22 cellular contexts compared by ENCODE assay signal in genomic region chr4:142021181-142021580, GRCh38.
DNase-seq lines count a peak whose midpoint lies in the region; ATAC-seq, FAIRE-seq and TF ChIP-seq lines count a peak whose summit lies in the region.
"Had no signal": no experiment of that assay in that cellular context is flagged by ENCODE, and none has a peak within 500 bp of the region (broad histone marks: within the 10 kb centered on the region; RNA-seq: fewer than 3 reads in every experiment).

No MANE protein-coding gene starts in this region.

- H3K27me3 ChIP-seq in astrocyte (ENCODE audit: insufficient read depth, low read length), result no peaks in the 10 kb centered on the region
- H3K27me3 ChIP-seq: BLaER1 had no signal

- TF ChIP-seq CTCF in AG10803 (conservative IDR thresholded peaks at IDR 0.05; ENCODE audit: low read length) (no peak), astrocyte (IDR thresholded peaks at IDR 0.05; ENCODE audit: insufficient read depth, low read depth, low read length) (no peak), fibroblast of the aortic adventitia (IDR thresholded peaks at IDR 0.05; ENCODE audit: insufficient read depth, low read length) (no peak)

- no peaks in the 10 kb centered on the region for H3K4me1 Mint-ChIP-seq in astrocyte (ENCODE audit: low read depth, unreplicated experiment)
- no peaks in the 10 kb centered on the region for H3K4me1 Mint-ChIP-seq in activated CD8-positive, alpha-beta T cell treated with anti-CD3 and anti-CD28 coated beads, Interleukin-2, amount 10 ng/mL, durations not matched to agents 7 days and 5 days (ENCODE audit: low read depth)
- H3K4me1 Mint-ChIP-seq: B cell had no signal

- no peaks in the 10 kb centered on the region for H3K27me3 Mint-ChIP-seq in astrocyte (ENCODE audit: low read depth, unreplicated experiment)
- H3K27me3 Mint-ChIP-seq in activated CD8-positive, alpha-beta T cell treated with anti-CD3 and anti-CD28 coated beads, Interleukin-2, amount 10 ng/mL, durations not matched to agents 7 days and 5 days (ENCODE audit: low read depth), result no peaks in the 10 kb centered on the region
- H3K27me3 Mint-ChIP-seq: B cell had no signal

- peak; percentile 63 for DNase-seq in AG10803 (ENCODE audit: low read depth)
- DNase-seq in EH (ENCODE audit: low read depth), result peak; percentile 17
- peak; percentile 26 for DNase-seq in astrocyte (ENCODE audit: low read depth)
- DNase-seq in fibroblast of the aortic adventitia (ENCODE audit: low read depth), result peak; percentile 22
- no peak for DNase-seq in iPS-NIHi11 (ENCODE audit: low spot score)
- DNase-seq in activated CD8-positive, alpha-beta T cell treated with anti-CD3 and anti-CD28 coated beads, Interleukin-2, amount 10 ng/mL, durations not matched to agents 7 days and 5 days, result no peak
- DNase-seq: Caco-2; CD4-positive, CD25-positive, alpha-beta regulatory T cell; CD8-positive, alpha-beta T cell; DMS153; DND-41; EL; GDM1; GM23248; H7; HCEC 1CT had no signal

- no peak overlapping the region for H3K4me3 ChIP-seq in AG10803 (ENCODE audit: low read length)
- H3K4me3 ChIP-seq in astrocyte (ENCODE audit: insufficient read depth, low read depth, low read length), result no peak overlapping the region
- H3K4me3 ChIP-seq in fibroblast of the aortic adventitia (ENCODE audit: low read depth, low read length), result no peak overlapping the region
- H3K4me3 ChIP-seq: BLaER1, GM12878, GM23248 had no signal

- H3K79me2 ChIP-seq in astrocyte (ENCODE audit: insufficient read depth, low read length), result no peaks in the 10 kb centered on the region

- no peak overlapping the region for H3K27ac ChIP-seq in astrocyte (ENCODE audit: low read depth, low read length)
- H3K27ac ChIP-seq: BLaER1, C4-2B, GM23248 had no signal

- no peaks in the 10 kb centered on the region for H3K36me3 ChIP-seq in astrocyte (ENCODE audit: insufficient read depth, low read length)
- H3K36me3 ChIP-seq: BLaER1 had no signal

- no peaks in the 10 kb centered on the region for H3K9me3 Mint-ChIP-seq in astrocyte (ENCODE audit: unreplicated experiment)
- no peaks in the 10 kb centered on the region for H3K9me3 Mint-ChIP-seq in activated CD8-positive, alpha-beta T cell treated with anti-CD3 and anti-CD28 coated beads, Interleukin-2, amount 10 ng/mL, durations not matched to agents 7 days and 5 days (ENCODE audit: insufficient read depth)
- H3K9me3 Mint-ChIP-seq: CD8-positive, alpha-beta T cell had no signal

- ATAC-seq in GM18870 (IDR thresholded peaks at IDR 0.05; ENCODE audit: unreplicated experiment), result no peak
- no peak for ATAC-seq in activated CD8-positive, alpha-beta T cell treated with anti-CD3 and anti-CD28 coated beads, Interleukin-2, amount 10 ng/mL, durations not matched to agents 7 days and 5 days
- ATAC-seq: CD8-positive, alpha-beta T cell; GM12878 had no signal

- no peaks in the 10 kb centered on the region for H3K4me1 ChIP-seq in astrocyte (ENCODE audit: insufficient read depth, low read length)
- H3K4me1 ChIP-seq: BLaER1, Caco-2 had no signal

- no peaks in the 10 kb centered on the region for H3K9me3 ChIP-seq in astrocyte (ENCODE audit: insufficient read depth, low read depth, low read length)
- H3K9me3 ChIP-seq: BLaER1, Caco-2 had no signal

- H3K4me3 Mint-ChIP-seq in astrocyte (ENCODE audit: unreplicated experiment), result no peak overlapping the region
- no peak overlapping the region for H3K4me3 Mint-ChIP-seq in activated CD8-positive, alpha-beta T cell treated with anti-CD3 and anti-CD28 coated beads, Interleukin-2, amount 10 ng/mL, durations not matched to agents 7 days and 5 days
- H3K4me3 Mint-ChIP-seq: B cell; CD4-positive, CD25-positive, alpha-beta regulatory T cell; CD8-positive, alpha-beta T cell had no signal

- H2AFZ ChIP-seq in astrocyte (ENCODE audit: low read depth, low read length), result no peak overlapping the region
- H2AFZ ChIP-seq: GM23248 had no signal

- no peaks in the 10 kb centered on the region for H3K36me3 Mint-ChIP-seq in astrocyte (ENCODE audit: low read depth, unreplicated experiment)
- H3K36me3 Mint-ChIP-seq in activated CD8-positive, alpha-beta T cell treated with anti-CD3 and anti-CD28 coated beads, Interleukin-2, amount 10 ng/mL, durations not matched to agents 7 days and 5 days (ENCODE audit: low read depth), result no peaks in the 10 kb centered on the region

- H3K27ac Mint-ChIP-seq in astrocyte (ENCODE audit: unreplicated experiment), result no peak overlapping the region
- H3K27ac Mint-ChIP-seq in activated CD8-positive, alpha-beta T cell treated with anti-CD3 and anti-CD28 coated beads, Interleukin-2, amount 10 ng/mL, durations not matched to agents 7 days and 5 days, result no peak overlapping the region
- H3K27ac Mint-ChIP-seq: B cell; CD4-positive, CD25-positive, alpha-beta regulatory T cell; CD8-positive, alpha-beta T cell had no signal

- no peak overlapping the region for H3K9ac ChIP-seq in astrocyte (ENCODE audit: low read length)
- H3K9ac ChIP-seq: BLaER1, GM23248 had no signal

- no peak overlapping the region for H3K4me2 ChIP-seq in astrocyte (ENCODE audit: low read length)
- H3K4me2 ChIP-seq: BLaER1 had no signal

- POLR2A ChIA-PET in activated CD8-positive, alpha-beta T cell treated with anti-CD3 and anti-CD28 coated beads, Interleukin-2, amount 10 ng/mL, durations not matched to agents 7 days and 5 days (lab: Charles Lee), result no interaction called here

- no peaks in the 10 kb centered on the region for H4K20me1 ChIP-seq in astrocyte (ENCODE audit: insufficient read depth, low read length)
- H4K20me1 ChIP-seq: BLaER1 had no signal

- FAIRE-seq in astrocyte (lab: Jason Lieb, UNC), result no peak
- FAIRE-seq: GM12878, H1 had no signal

- CTCF ChIA-PET in activated CD8-positive, alpha-beta T cell treated with anti-CD3 and anti-CD28 coated beads, Interleukin-2, amount 10 ng/mL, durations not matched to agents 7 days and 5 days (lab: Charles Lee), result no interaction called here

Comparison
In these comparisons a context has a peak if more than half of its experiments do, and no peak if none do; other contexts are left out.
1. DNase-seq: peak in AG10803 (single experiment), EH (single experiment), astrocyte (single experiment) and fibroblast of the aortic adventitia (single experiment); none in iPS-NIHi11 (single experiment) and activated CD8-positive, alpha-beta T cell treated with anti-CD3 and anti-CD28 coated beads, Interleukin-2, amount 10 ng/mL, durations not matched to agents 7 days and 5 days (single experiment).